ENCODE assay signal across 18 cellular contexts in the genomic region with DNA sequence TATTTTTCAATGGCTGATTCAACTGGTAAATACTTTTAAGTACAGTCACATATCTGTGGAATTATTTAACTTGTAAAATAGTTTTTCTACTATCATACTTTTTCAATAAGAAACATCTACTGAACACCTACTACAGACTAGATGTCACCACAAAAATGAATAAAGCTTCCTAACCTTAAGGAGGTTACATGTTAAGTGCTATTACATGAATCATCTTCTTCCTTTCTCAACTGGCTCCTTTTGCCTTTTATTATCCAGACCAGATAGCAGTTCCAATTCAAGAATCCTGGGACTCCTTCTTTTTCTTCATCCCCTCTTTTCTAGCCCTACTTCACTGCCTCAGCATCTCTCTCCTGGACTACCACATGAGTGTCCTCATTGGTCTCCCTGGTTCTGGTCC.
"Had no signal": no experiment of that assay in that cellular context is flagged by ENCODE, and none has a peak within 500 bp of the region (broad histone marks: within the 10 kb centered on the region; RNA-seq: fewer than 3 reads in every experiment).

No MANE protein-coding gene starts in this region.

- H3K27me3 Mint-ChIP-seq: activated naive CD4-positive, alpha-beta T cell treated with anti-CD3 and anti-CD28 coated beads, Interleukin-2, amount 10 ng/mL, durations not matched to agents 7 days and 5 days; naive B cell had no signal

- H3K4me1 ChIP-seq: uterus had no signal

- FAIRE-seq: endometrium, small intestine had no signal

- H3K36me3 ChIP-seq: brain microvascular endothelial cell, thyroid gland, uterus, WERI-Rb-1 had no signal

- H3K4me3 Mint-ChIP-seq: activated CD8-positive, alpha-beta T cell treated with anti-CD3 and anti-CD28 coated beads, Interleukin-2, amount 10 ng/mL, durations not matched to agents 7 days and 5 days; activated naive CD4-positive, alpha-beta T cell treated with anti-CD3 and anti-CD28 coated beads, Interleukin-2, amount 10 ng/mL, durations not matched to agents 7 days and 5 days had no signal

- H3K27ac Mint-ChIP-seq: activated CD8-positive, alpha-beta T cell treated with anti-CD3 and anti-CD28 coated beads, Interleukin-2, amount 10 ng/mL, durations not matched to agents 7 days and 5 days; activated naive CD4-positive, alpha-beta T cell treated with anti-CD3 and anti-CD28 coated beads, Interleukin-2, amount 10 ng/mL, durations not matched to agents 7 days and 5 days; activated T-helper 2 cell treated with anti-CD3 and anti-CD28 coated beads, Interferon-gamma antibody, Interleukin-2, Interleukin-4, amounts not matched to agents 10 μg/mL and 5 μg/mL and 100 μg/mL, durations not matched to agents 14 hours and 24 hours and 36 hours had no signal

- H3K9me3 Mint-ChIP-seq: activated naive CD4-positive, alpha-beta T cell treated with anti-CD3 and anti-CD28 coated beads, Interleukin-2, amount 10 ng/mL, durations not matched to agents 7 days and 5 days; activated T-helper 2 cell treated with anti-CD3 and anti-CD28 coated beads, Interferon-gamma antibody, Interleukin-2, Interleukin-4, amounts not matched to agents 10 μg/mL and 5 μg/mL and 100 μg/mL, durations not matched to agents 14 hours and 24 hours and 36 hours; naive B cell had no signal

- H3K4me3 ChIP-seq: dorsolateral prefrontal cortex, esophagus muscularis mucosa, thyroid gland, uterus had no signal

- H3K27me3 ChIP-seq: brain microvascular endothelial cell, dorsolateral prefrontal cortex, esophagus muscularis mucosa, thyroid gland, uterus had no signal

- H3K36me3 Mint-ChIP-seq: naive B cell had no signal

- ATAC-seq: activated CD8-positive, alpha-beta T cell treated with anti-CD3 and anti-CD28 coated beads, Interleukin-2, amount 10 ng/mL, durations not matched to agents 7 days and 5 days had no signal

- H3K27ac ChIP-seq: brain microvascular endothelial cell, dorsolateral prefrontal cortex, esophagus muscularis mucosa, thyroid gland, uterus, WERI-Rb-1 had no signal

- H3K9me3 ChIP-seq: esophagus muscularis mucosa, thyroid gland, uterus had no signal

- DNase-seq: activated CD4-positive, alpha-beta T cell treated with anti-CD3 and anti-CD28 coated beads for 4 hours; activated CD8-positive, alpha-beta memory T cell treated with anti-CD3 and anti-CD28 coated beads, Interleukin-2, amount 50 U/mL, for 48 hours; activated CD8-positive, alpha-beta T cell treated with anti-CD3 and anti-CD28 coated beads, Interleukin-2, amount 10 ng/mL, durations not matched to agents 7 days and 5 days; activated naive CD4-positive, alpha-beta T cell treated with anti-CD3 and anti-CD28 coated beads, Interleukin-2, amount 10 ng/mL, durations not matched to agents 7 days and 5 days; amygdala; brain microvascular endothelial cell; dorsolateral prefrontal cortex; foreskin melanocyte; head of caudate nucleus; naive B cell; small intestine; T-helper 9 cell; thyroid gland; uterus; WERI-Rb-1 had no signal
